In genomic region chr4:10733486-10733885, GRCh38 we compare ENCODE assay signal across 18 cellular contexts. TPM values are rescaled to one million over a fixed set of nuclear protein-coding genes. Genes with fewer than 3 reads are reported as not detected.
A peak's percentile ranks its signal among the peaks of the same experiment; 100 is the strongest.
DNase-seq lines count a peak whose midpoint lies in the region; ATAC-seq and TF ChIP-seq lines count a peak whose summit lies in the region.
"Had no signal": no experiment of that assay in that cellular context is flagged by ENCODE, and none has a peak within 500 bp of the region (broad histone marks: within the 10 kb centered on the region; RNA-seq: fewer than 3 reads in every experiment).

No MANE protein-coding gene starts in this region.

- no TSS peak for BruUV-seq in Calu3 (replicated peaks; lab: Mats Ljungman, UMichigan)

- DNase-seq in T-helper 1 cell (no peak), Calu3 (no peak), cerebellum (ENCODE audit: low spot score) (peak; percentile 51)
- no peak for DNase-seq in activated T-helper 1 cell treated with anti-CD3 and anti-CD28 coated beads, Interleukin-12 subunit alpha, Interleukin-12 subunit beta, Interleukin-2, Interleukin-4 antibody, amounts not matched to agents 30 ng/mL and 10 ng/mL and 1 ng/mL, durations not matched to agents 14 hours and 24 hours and 36 hours (ENCODE audit: low spot score)
- DNase-seq: CD8-positive, alpha-beta memory T cell; EL; GM23248; NCI-H1436 treated with DMSO at 0.1 percent for 48 hours; NCI-H2029 treated with DMSO at 0.1 percent for 48 hours; NCI-H510A had no signal

- no peak for ATAC-seq in GM21529 (IDR thresholded peaks at IDR 0.05; ENCODE audit: unreplicated experiment)
- ATAC-seq in HG03135 (IDR thresholded peaks at IDR 0.05; ENCODE audit: unreplicated experiment): no peak
- no peak for ATAC-seq in GM18520 (IDR thresholded peaks at IDR 0.05; ENCODE audit: unreplicated experiment)
- ATAC-seq: HCT116, Panc1 had no signal

- peaks cover 8% of the 10 kb centered on the region for H3K9me3 Mint-ChIP-seq in T-helper 1 cell treated with Interleukin-12 subunit alpha and Interleukin-12 subunit beta and Interleukin-4 antibody, amounts not matched to agents 30 μg/mL and 1 μg/mL, for 36 hours
- H3K9me3 Mint-ChIP-seq in Calu3 (ENCODE audit: low read depth, unreplicated experiment): no peaks in the 10 kb centered on the region
- H3K9me3 Mint-ChIP-seq in activated T-helper 1 cell treated with anti-CD3 and anti-CD28 coated beads, Interleukin-12 subunit alpha, Interleukin-12 subunit beta, Interleukin-2, Interleukin-4 antibody, amounts not matched to agents 30 ng/mL and 10 ng/mL and 1 ng/mL, durations not matched to agents 14 hours and 24 hours and 36 hours: peaks cover 17% of the 10 kb centered on the region

- intact Hi-C loops in Calu3 (cut with micrococcal nuclease; ENCODE audit: unreplicated experiment): no loop called here
- intact Hi-C loops in activated T-helper 1 cell treated with anti-CD3 and anti-CD28 coated beads, Interleukin-12 subunit alpha, Interleukin-12 subunit beta, Interleukin-2, Interleukin-4 antibody, amounts not matched to agents 30 ng/mL and 10 ng/mL and 1 ng/mL, durations not matched to agents 14 hours and 24 hours and 36 hours (cut with micrococcal nuclease): loop anchor here (1.0 to 10.0 kb wide), 10 partner anchors 8 to 919 kb away; partner anchors contain the start of genes HS3ST1 and ZNF518B

- H3K4me3 Mint-ChIP-seq in T-helper 1 cell treated with Interleukin-12 subunit alpha and Interleukin-12 subunit beta and Interleukin-4 antibody, amounts not matched to agents 30 μg/mL and 1 μg/mL, for 36 hours: no peak overlapping the region
- no peak overlapping the region for H3K4me3 Mint-ChIP-seq in Calu3 (ENCODE audit: low read depth, unreplicated experiment)
- H3K4me3 Mint-ChIP-seq in activated T-helper 1 cell treated with anti-CD3 and anti-CD28 coated beads, Interleukin-12 subunit alpha, Interleukin-12 subunit beta, Interleukin-2, Interleukin-4 antibody, amounts not matched to agents 30 ng/mL and 10 ng/mL and 1 ng/mL, durations not matched to agents 14 hours and 24 hours and 36 hours: peak overlapping the region; percentile 54

- H3K27ac Mint-ChIP-seq in T-helper 1 cell treated with Interleukin-12 subunit alpha and Interleukin-12 subunit beta and Interleukin-4 antibody, amounts not matched to agents 30 μg/mL and 1 μg/mL, for 36 hours: peak overlapping the region; percentile 75
- peak overlapping the region; percentile 19 for H3K27ac Mint-ChIP-seq in Calu3 (ENCODE audit: unreplicated experiment)
- H3K27ac Mint-ChIP-seq in activated T-helper 1 cell treated with anti-CD3 and anti-CD28 coated beads, Interleukin-12 subunit alpha, Interleukin-12 subunit beta, Interleukin-2, Interleukin-4 antibody, amounts not matched to agents 30 ng/mL and 10 ng/mL and 1 ng/mL, durations not matched to agents 14 hours and 24 hours and 36 hours: peak overlapping the region; percentile 99
- H3K27ac Mint-ChIP-seq: CD8-positive, alpha-beta memory T cell had no signal

- H3K27me3 Mint-ChIP-seq in T-helper 1 cell treated with Interleukin-12 subunit alpha and Interleukin-12 subunit beta and Interleukin-4 antibody, amounts not matched to agents 30 μg/mL and 1 μg/mL, for 36 hours (ENCODE audit: low read depth): no peaks in the 10 kb centered on the region
- H3K27me3 Mint-ChIP-seq in Calu3 (ENCODE audit: unreplicated experiment): no peaks in the 10 kb centered on the region
- H3K27me3 Mint-ChIP-seq in activated T-helper 1 cell treated with anti-CD3 and anti-CD28 coated beads, Interleukin-12 subunit alpha, Interleukin-12 subunit beta, Interleukin-2, Interleukin-4 antibody, amounts not matched to agents 30 ng/mL and 10 ng/mL and 1 ng/mL, durations not matched to agents 14 hours and 24 hours and 36 hours (ENCODE audit: insufficient read depth): peaks cover 2% of the 10 kb centered on the region

- H3K4me1 Mint-ChIP-seq in T-helper 1 cell treated with Interleukin-12 subunit alpha and Interleukin-12 subunit beta and Interleukin-4 antibody, amounts not matched to agents 30 μg/mL and 1 μg/mL, for 36 hours (ENCODE audit: low read depth): peaks cover 36% of the 10 kb centered on the region
- peaks cover 20% of the 10 kb centered on the region for H3K4me1 Mint-ChIP-seq in Calu3 (ENCODE audit: low read depth, unreplicated experiment)
- peaks cover 83% of the 10 kb centered on the region for H3K4me1 Mint-ChIP-seq in activated T-helper 1 cell treated with anti-CD3 and anti-CD28 coated beads, Interleukin-12 subunit alpha, Interleukin-12 subunit beta, Interleukin-2, Interleukin-4 antibody, amounts not matched to agents 30 ng/mL and 10 ng/mL and 1 ng/mL, durations not matched to agents 14 hours and 24 hours and 36 hours (ENCODE audit: low read depth)

- peaks cover 1% of the 10 kb centered on the region for H3K36me3 Mint-ChIP-seq in T-helper 1 cell treated with Interleukin-12 subunit alpha and Interleukin-12 subunit beta and Interleukin-4 antibody, amounts not matched to agents 30 μg/mL and 1 μg/mL, for 36 hours (ENCODE audit: low read depth)
- no peaks in the 10 kb centered on the region for H3K36me3 Mint-ChIP-seq in Calu3 (ENCODE audit: insufficient read depth, unreplicated experiment)
- H3K36me3 Mint-ChIP-seq in activated T-helper 1 cell treated with anti-CD3 and anti-CD28 coated beads, Interleukin-12 subunit alpha, Interleukin-12 subunit beta, Interleukin-2, Interleukin-4 antibody, amounts not matched to agents 30 ng/mL and 10 ng/mL and 1 ng/mL, durations not matched to agents 14 hours and 24 hours and 36 hours (ENCODE audit: low read depth): peaks cover 19% of the 10 kb centered on the region
- H3K36me3 Mint-ChIP-seq: CD8-positive, alpha-beta memory T cell had no signal

- CTCF ChIA-PET in Calu3 (lab: Charles Lee): interaction anchor here (0.6 kb wide), 1 partner anchor 203 kb away, joined by 3 read pairs; no protein-coding TSS in a partner anchor

- no peak for TF ChIP-seq CTCF in Calu3 (IDR thresholded peaks at IDR 0.05; ENCODE audit: unreplicated experiment)

RNA-seq across cellular contexts. Expression of gene CLNK, which starts 48.9 kb away (rescaled TPM):
- total RNA-seq in Calu3 (2022) (not detected in 2 replicates), cerebellum (not detected)
- total RNA-seq in activated T-helper 1 cell treated with anti-CD3 and anti-CD28 coated beads, Interleukin-12 subunit alpha, Interleukin-12 subunit beta, Interleukin-2, Interleukin-4 antibody, amounts not matched to agents 30 ng/mL and 10 ng/mL and 1 ng/mL, durations not matched to agents 14 hours and 24 hours and 36 hours: 0.57 and 1.1 TPM in 2 replicates
- total RNA-seq: A172, GM23248, SK-MEL-5 had no signal

Comparison
In these comparisons a context has a peak if more than half of its experiments do, and no peak if none do; other contexts are left out.
1. H3K27ac Mint-ChIP-seq: peak in every context shown above with its lines; median percentile 99 in activated T-helper 1 cell treated with anti-CD3 and anti-CD28 coated beads, Interleukin-12 subunit alpha, Interleukin-12 subunit beta, Interleukin-2, Interleukin-4 antibody, amounts not matched to agents 30 ng/mL and 10 ng/mL and 1 ng/mL, durations not matched to agents 14 hours and 24 hours and 36 hours; 75 in T-helper 1 cell treated with Interleukin-12 subunit alpha and Interleukin-12 subunit beta and Interleukin-4 antibody, amounts not matched to agents 30 μg/mL and 1 μg/mL, for 36 hours; 19 in Calu3.